In genomic region chr10:51910189-51910588, GRCh38 we compare ENCODE assay signal across 1 cellular context.
TF ChIP-seq lines count a peak whose summit lies in the region.

No MANE protein-coding gene starts in this region.

TF ChIP-seq in GM23338, 12 proteins besides CTCF, POLR2A, EP300 and RAD21 (continued from another document):
- peak; percentile 89 for TF ChIP-seq ZNF462 (CRISPR knock-in tag; IDR thresholded peaks at IDR 0.05)
- peak; percentile 41; the same call in 1 of the 2 replicates for TF ChIP-seq ZNF114 (CRISPR knock-in tag; IDR thresholded peaks at IDR 0.05)
- peak; percentile 97 for TF ChIP-seq NANOG (IDR thresholded peaks at IDR 0.05; ENCODE audit: borderline replicate concordance)
- no peak for TF ChIP-seq JUNB (IDR thresholded peaks at IDR 0.05; ENCODE audit: unreplicated experiment)
- peak; percentile 59 for TF ChIP-seq POLR2AphosphoS5 (IDR thresholded peaks at IDR 0.05; ENCODE audit: low read depth)
- 0 out of 2 replicates have a peak, but pooled peaks have one; percentile 35 for TF ChIP-seq ETS1 (IDR thresholded peaks at IDR 0.05)
- peak; percentile 31; the same call in 1 of the 2 replicates for TF ChIP-seq CREB1 (CRISPR knock-in tag; IDR thresholded peaks at IDR 0.05; ENCODE audit: low read depth)
